17 cellular contexts compared by ENCODE assay signal in genomic region chr6:67009818-67010217, GRCh38.
A peak's percentile ranks its signal among the peaks of the same experiment; 100 is the strongest.
DNase-seq lines count a peak whose midpoint lies in the region; ATAC-seq and TF ChIP-seq lines count a peak whose summit lies in the region.
"Had no signal": no experiment of that assay in that cellular context is flagged by ENCODE, and none has a peak within 500 bp of the region (broad histone marks: within the 10 kb centered on the region; RNA-seq: fewer than 3 reads in every experiment).

No MANE protein-coding gene starts in this region.

- H3K4me3 Mint-ChIP-seq in MCF 10A (ENCODE audit: unreplicated experiment), result no peak overlapping the region
- H3K4me3 Mint-ChIP-seq in chondrocyte (ENCODE audit: unreplicated experiment), result no peak overlapping the region
- no peak overlapping the region for H3K4me3 Mint-ChIP-seq in CD4-positive, alpha-beta memory T cell
- H3K4me3 Mint-ChIP-seq: dendritic cell treated with granulocyte-macrophage colony-stimulating factor and Interleukin-4, amounts not matched to agents 40 ng/mL and 50 ng/mL, for 4 days had no signal

- TF ChIP-seq CTCF in MCF 10A (IDR thresholded peaks at IDR 0.05; ENCODE audit: unreplicated experiment) (peak; percentile 13), breast epithelium (IDR thresholded peaks at IDR 0.05) (no peak), chondrocyte (IDR thresholded peaks at IDR 0.05) (peak; percentile 30)

- no peak for ATAC-seq in HG03354 (IDR thresholded peaks at IDR 0.05; ENCODE audit: poor library complexity, severe bottlenecking, unreplicated experiment)
- ATAC-seq in GM18867 (IDR thresholded peaks at IDR 0.05; ENCODE audit: unreplicated experiment), result no peak
- ATAC-seq: mucosa of descending colon had no signal

- no peak for DNase-seq in MCF 10A (ENCODE audit: unreplicated experiment)
- no peak for DNase-seq in breast epithelium (ENCODE audit: low spot score in 2 of 2)
- DNase-seq in NCI-H82 treated with DMSO at 0.1 percent for 48 hours (lab: John Stamatoyannopoulos, UW; ENCODE audit: unreplicated experiment), result peak; percentile 2
- no peak for DNase-seq in chondrocyte (ENCODE audit: low spot score)
- DNase-seq in CD4-positive, alpha-beta memory T cell, result no peak
- no peak for DNase-seq in GM19240 (ENCODE audit: insufficient read length, low spot score)
- DNase-seq: activated CD4-positive, alpha-beta T cell treated with anti-CD3 and anti-CD28 coated beads for 48 hours; amniotic stem cell; HCEC 1CT; mucosa of descending colon; NCI-H1436; NCI-H774; posterior cingulate gyrus; T-helper 1 cell had no signal

- POLR2A ChIA-PET in MCF 10A (lab: Yijun Ruan, JAX), result interaction anchor here (0.6 kb wide), 1 partner anchor 1143 kb away, joined by 5 read pairs; no protein-coding TSS in a partner anchor
- POLR2A ChIA-PET in CD4-positive, alpha-beta memory T cell (lab: Charles Lee; ENCODE audit: partially characterized antibody), result no interaction called here

- intact Hi-C loops in MCF 10A (cut with micrococcal nuclease), result no loop called here
- intact Hi-C loops in breast epithelium (cut with DNase I; ENCODE audit: low total_unique reads), result no loop called here
- intact Hi-C loops in CD4-positive, alpha-beta memory T cell (cut with micrococcal nuclease), result no loop called here

- TF ChIP-seq POLR2A in breast epithelium (IDR thresholded peaks at IDR 0.05), result no peak

- H3K27ac ChIP-seq in breast epithelium, result no peak overlapping the region
- no peak overlapping the region for H3K27ac ChIP-seq in CD4-positive, alpha-beta memory T cell (ENCODE audit: low read depth, low read length)

- no peaks in the 10 kb centered on the region for H3K27me3 ChIP-seq in breast epithelium
- no peaks in the 10 kb centered on the region for H3K27me3 ChIP-seq in CD4-positive, alpha-beta memory T cell (ENCODE audit: insufficient read depth, low read length)

- H3K4me1 Mint-ChIP-seq in MCF 10A (ENCODE audit: insufficient read depth, unreplicated experiment) (no peaks in the 10 kb centered on the region), chondrocyte (ENCODE audit: low read depth) (no peaks in the 10 kb centered on the region)
- no peaks in the 10 kb centered on the region for H3K4me1 Mint-ChIP-seq in CD4-positive, alpha-beta memory T cell

- no peak overlapping the region for H3K4me3 ChIP-seq in breast epithelium
- no peak overlapping the region for H3K4me3 ChIP-seq in CD4-positive, alpha-beta memory T cell (ENCODE audit: low read length in 2 of 2)
- H3K4me3 ChIP-seq: mucosa of descending colon had no signal

- H3K36me3 Mint-ChIP-seq in MCF 10A (ENCODE audit: insufficient read depth, unreplicated experiment), result no peaks in the 10 kb centered on the region
- no peaks in the 10 kb centered on the region for H3K36me3 Mint-ChIP-seq in chondrocyte (ENCODE audit: low read depth)
- no peaks in the 10 kb centered on the region for H3K36me3 Mint-ChIP-seq in CD4-positive, alpha-beta memory T cell

- H3K27ac Mint-ChIP-seq in MCF 10A (ENCODE audit: low read depth, unreplicated experiment) (no peak overlapping the region), chondrocyte (ENCODE audit: unreplicated experiment) (no peak overlapping the region)
- no peak overlapping the region for H3K27ac Mint-ChIP-seq in CD4-positive, alpha-beta memory T cell
- H3K27ac Mint-ChIP-seq: dendritic cell treated with granulocyte-macrophage colony-stimulating factor and Interleukin-4, amounts not matched to agents 40 ng/mL and 50 ng/mL, for 4 days had no signal

- no TSS peak for BruUV-seq in MCF 10A (replicated peaks; lab: Mats Ljungman, UMichigan)

- H3K27me3 Mint-ChIP-seq in MCF 10A (ENCODE audit: insufficient read depth, unreplicated experiment) (no peaks in the 10 kb centered on the region), chondrocyte (ENCODE audit: low read depth) (peaks cover 3% of the 10 kb centered on the region)
- no peaks in the 10 kb centered on the region for H3K27me3 Mint-ChIP-seq in CD4-positive, alpha-beta memory T cell
- H3K27me3 Mint-ChIP-seq: dendritic cell treated with granulocyte-macrophage colony-stimulating factor and Interleukin-4, amounts not matched to agents 40 ng/mL and 50 ng/mL, for 4 days had no signal

- CTCF ChIA-PET in MCF 10A (lab: Yijun Ruan, JAX), result interaction anchor here (0.5 to 1.6 kb wide), 3 partner anchors 19 to 416 kb away, joined by 3 read pairs; no protein-coding TSS in a partner anchor
- CTCF ChIA-PET in CD4-positive, alpha-beta memory T cell (lab: Charles Lee; ENCODE audit: partially characterized antibody), result no interaction called here

- H3K36me3 ChIP-seq in breast epithelium, result no peaks in the 10 kb centered on the region
- H3K36me3 ChIP-seq in CD4-positive, alpha-beta memory T cell (ENCODE audit: insufficient read depth, low read length), result no peaks in the 10 kb centered on the region

- no peaks in the 10 kb centered on the region for H3K9me3 ChIP-seq in breast epithelium
- no peaks in the 10 kb centered on the region for H3K9me3 ChIP-seq in CD4-positive, alpha-beta memory T cell (ENCODE audit: control insufficient read depth in 1 of 2, low read length in 2 of 2)

- no peaks in the 10 kb centered on the region for H3K4me1 ChIP-seq in breast epithelium
- no peaks in the 10 kb centered on the region for H3K4me1 ChIP-seq in CD4-positive, alpha-beta memory T cell (ENCODE audit: insufficient read depth, low read length)

- H3K9me3 Mint-ChIP-seq in MCF 10A (ENCODE audit: unreplicated experiment) (no peaks in the 10 kb centered on the region), chondrocyte (ENCODE audit: low read depth) (no peaks in the 10 kb centered on the region)
- H3K9me3 Mint-ChIP-seq in CD4-positive, alpha-beta memory T cell, result peaks cover 0 to 12% (median 4%) of the 10 kb centered on the region in 8 donors

Comparison
In these comparisons a context has a peak if more than half of its experiments do, and no peak if none do; other contexts are left out.
1. CTCF ChIP-seq: peak in MCF 10A (single experiment) and chondrocyte (single experiment); none in breast epithelium (0 of 3).